Comparison of ENCODE assay signal across 22 cellular contexts in the genomic region with DNA sequence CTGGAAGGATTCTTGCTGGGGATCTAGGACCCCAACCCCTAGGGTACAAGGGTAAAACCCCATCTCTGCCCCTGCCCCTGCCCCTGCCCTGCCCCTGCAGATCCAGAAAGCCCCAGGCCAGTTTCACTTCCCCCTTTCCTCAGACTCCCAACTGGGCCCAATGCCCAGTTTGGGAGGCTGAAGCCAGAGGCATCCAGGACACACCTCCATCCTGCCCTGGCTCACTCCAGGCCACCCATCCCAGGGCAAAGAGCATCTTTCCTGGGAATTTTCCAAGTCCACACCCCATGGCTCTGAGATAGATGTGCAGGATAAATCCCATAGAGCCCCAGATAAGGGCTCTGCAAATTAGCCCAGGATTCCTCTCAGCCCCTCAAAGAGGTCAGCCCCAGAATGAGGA. TPM values are rescaled to one million over a fixed set of nuclear protein-coding genes. Genes with fewer than 3 reads are reported as not detected.
DNase-seq lines count a peak whose midpoint lies in the region; ATAC-seq, FAIRE-seq and TF ChIP-seq lines count a peak whose summit lies in the region.
"Had no signal": no experiment of that assay in that cellular context is flagged by ENCODE, and none has a peak within 500 bp of the region (broad histone marks: within the 10 kb centered on the region; RNA-seq: fewer than 3 reads in every experiment).

No MANE protein-coding gene starts in this region.

- H3K18ac ChIP-seq in mesendoderm (ENCODE audit: low read length), result no peak overlapping the region

- no peak overlapping the region for H3K4me3 ChIP-seq in right cardiac atrium (ENCODE audit: low read length)
- no peak overlapping the region for H3K4me3 ChIP-seq in heart left ventricle
- H3K4me3 ChIP-seq in mucosa of descending colon, result no peak overlapping the region
- H3K4me3 ChIP-seq in small intestine (ENCODE audit: low read depth in 1 of 2, low read length in 2 of 2), result no peak overlapping the region
- H3K4me3 ChIP-seq in mesendoderm (ENCODE audit: low read length), result no peak overlapping the region
- H3K4me3 ChIP-seq: BLaER1 treated with 17β-estradiol and CSF1 and Interleukin-3, amounts not matched to agents 10 nM and 100 nM had no signal

- no peak overlapping the region for H2BK5ac ChIP-seq in mesendoderm (ENCODE audit: low read length)

- no peak for TF ChIP-seq POLR2A in heart left ventricle (IDR thresholded peaks at IDR 0.05)

- H3K4ac ChIP-seq in mesendoderm (ENCODE audit: low read depth, low read length), result no peak overlapping the region

- H2BK120ac ChIP-seq in mesendoderm (ENCODE audit: low read depth, low read length), result no peak overlapping the region

- H3K9ac ChIP-seq in mesendoderm (ENCODE audit: low read length), result no peak overlapping the region
- H3K9ac ChIP-seq: BLaER1 treated with 17β-estradiol and CSF1 and Interleukin-3, amounts not matched to agents 10 nM and 100 nM had no signal

- intact Hi-C loops in right cardiac atrium (cut with DNase I) (no loop called here), heart left ventricle (cut with DNase I) (no loop called here), mucosa of descending colon (cut with DNase I, micrococcal nuclease) (no loop called here)

- no peak for FAIRE-seq in small intestine (lab: Jason Lieb, UNC)
- FAIRE-seq in urothelium cell line (lab: Jason Lieb, UNC), result no peak
- FAIRE-seq: D721Med, GM12892, H1 had no signal

- H3K27me3 ChIP-seq in right cardiac atrium (ENCODE audit: control insufficient read depth, insufficient read depth), result no peaks in the 10 kb centered on the region
- H3K27me3 ChIP-seq in heart left ventricle, result peaks cover 0 to 7% (median 0%) of the 10 kb centered on the region in 9 donors
- peaks cover 0 to 4% of the 10 kb centered on the region in 2 donors for H3K27me3 ChIP-seq in small intestine (ENCODE audit: control insufficient read depth in 2 of 2, insufficient read depth in 2 of 2, low read length in 2 of 2)
- H3K27me3 ChIP-seq in mesendoderm (ENCODE audit: insufficient read depth, low read length, poor library complexity), result no peaks in the 10 kb centered on the region

- no peak overlapping the region for H2BK15ac ChIP-seq in mesendoderm (replicated peaks; ENCODE audit: low read depth)

- H3K9me3 ChIP-seq in right cardiac atrium (ENCODE audit: control insufficient read depth, low read length), result no peaks in the 10 kb centered on the region
- H3K9me3 ChIP-seq in heart left ventricle, result no peaks in the 10 kb centered on the region
- H3K9me3 ChIP-seq in mucosa of descending colon, result no peaks in the 10 kb centered on the region
- no peaks in the 10 kb centered on the region for H3K9me3 ChIP-seq in small intestine (ENCODE audit: control insufficient read depth, low read depth)
- H3K9me3 ChIP-seq: BLaER1 treated with 17β-estradiol and CSF1 and Interleukin-3, amounts not matched to agents 10 nM and 100 nM had no signal

- no peak for TF ChIP-seq CTCF in heart left ventricle (IDR thresholded peaks at IDR 0.05)
- TF ChIP-seq CTCF in mucosa of descending colon (IDR thresholded peaks at IDR 0.05), result no peak

- no peak overlapping the region for H3K4me2 ChIP-seq in mesendoderm (ENCODE audit: low read length)

- H4K5ac ChIP-seq in mesendoderm (ENCODE audit: low read length), result no peak overlapping the region

- peak in 2 of 3 donors; percentile 33 to 61 for DNase-seq in right cardiac atrium
- DNase-seq in heart left ventricle, result no peak
- DNase-seq in mucosa of descending colon, result peak; percentile 72 to 89 (median 80)
- DNase-seq in small intestine, result peak; percentile 96
- no peak for DNase-seq in urothelium cell line (ENCODE audit: low spot score)
- no peak for DNase-seq in stimulated activated naive CD4-positive, alpha-beta T cell (lab: John Stamatoyannopoulos, UW)
- no peak for DNase-seq in mesendoderm
- DNase-seq: 8988T; CD8-positive, alpha-beta memory T cell; DMS79; IMR-90; Karpas-422; NCI-H187; NCI-H446 treated with DMSO at 0.1 percent for 48 hours; NK-92 treated with Interleukin-12 subunit alpha and Interleukin-12 subunit beta, amount 100 ng/mL, for 24 hours; OCI-M1 had no signal

- H3K4me1 ChIP-seq in right cardiac atrium (ENCODE audit: control insufficient read depth, insufficient read depth, low read length) (peaks cover 4% of the 10 kb centered on the region), heart left ventricle (peaks cover 0 to 7% (median 0%) of the 10 kb centered on the region in 12 donors), mucosa of descending colon (ENCODE audit: low read depth) (peaks cover 15% of the 10 kb centered on the region), small intestine (ENCODE audit: control insufficient read depth in 2 of 2, insufficient read depth in 1 of 2, low read depth in 1 of 2, low read length in 1 of 2) (peaks cover 5 to 7% of the 10 kb centered on the region in 2 donors), mesendoderm (ENCODE audit: control insufficient read depth, low read depth, low read length) (peaks cover 8% of the 10 kb centered on the region)

- no peaks in the 10 kb centered on the region for H3K79me2 ChIP-seq in mesendoderm (ENCODE audit: control insufficient read depth, insufficient read depth, low read length)

- ATAC-seq in right cardiac atrium, result peak in 1 of 2 donors; percentile 20
- ATAC-seq in heart left ventricle, result no peak
- peak; percentile 31; the same call in 2 of the 3 replicates for ATAC-seq in SK-N-SH treated with all-trans-retinoic acid at 6 μM for 48 hours
- ATAC-seq in mucosa of descending colon, result peak; percentile 88

- no peaks in the 10 kb centered on the region for H3K36me3 ChIP-seq in heart left ventricle
- H3K36me3 ChIP-seq in mucosa of descending colon (ENCODE audit: low read depth), result no peaks in the 10 kb centered on the region
- no peaks in the 10 kb centered on the region for H3K36me3 ChIP-seq in small intestine (ENCODE audit: control insufficient read depth in 2 of 2, insufficient read depth in 2 of 2, low read length in 2 of 2)
- H3K36me3 ChIP-seq in mesendoderm (ENCODE audit: control insufficient read depth, insufficient read depth, low read length), result no peaks in the 10 kb centered on the region
- H3K36me3 ChIP-seq: BLaER1 treated with 17β-estradiol and CSF1 and Interleukin-3, amounts not matched to agents 10 nM and 100 nM had no signal

- no peak overlapping the region for H2AK5ac ChIP-seq in mesendoderm (ENCODE audit: low read length)

- no peak overlapping the region for H3K23ac ChIP-seq in mesendoderm (ENCODE audit: low read length)

- H3K27ac ChIP-seq in right cardiac atrium (ENCODE audit: low read length) (no peak overlapping the region), heart left ventricle (no peak overlapping the region), small intestine (ENCODE audit: low read depth in 1 of 2, low read length in 1 of 2) (peak overlapping the region in 1 of 2 donors; percentile 35), mesendoderm (ENCODE audit: low read depth, low read length) (no peak overlapping the region)
- H3K27ac ChIP-seq: BLaER1 treated with 17β-estradiol and CSF1 and Interleukin-3, amounts not matched to agents 10 nM and 100 nM; RWPE1 had no signal

- H4K8ac ChIP-seq in mesendoderm (ENCODE audit: low read depth, low read length), result no peak overlapping the region

- H3K79me1 ChIP-seq in mesendoderm (ENCODE audit: low read length), result no peaks in the 10 kb centered on the region

- H3K56ac ChIP-seq in mesendoderm (ENCODE audit: low read length), result no peak overlapping the region

RNA-seq across cellular contexts. Expression of a gene that starts 17.4 kb away (rescaled TPM):
- total RNA-seq in right cardiac atrium (10 to 100 TPM; 14.9 to 66.4 (median 46.0) TPM), heart left ventricle (1 to 10 TPM in 5 of 9 donors, under 1 TPM in 4; 0.43 to 9.8 (median 1.2) TPM), mucosa of descending colon (10 to 100 TPM in 1 of 3 donors, 1 to 10 TPM in 2; 1.5 to 14.5 (median 7.7) TPM)
- polyA plus RNA-seq in right cardiac atrium (55.0 TPM), heart left ventricle (1 to 10 TPM; 2.2 to 2.3 TPM), small intestine (1 to 10 TPM; 1.1 to 8.7 (median 3.0) TPM)
- 4.5 TPM for polyA plus RNA-seq in mesendoderm (2013, experiment 1 of 2)
- 4.3 TPM for polyA plus RNA-seq in mesendoderm (2013, experiment 2 of 2)
- total RNA-seq: CD8-positive, alpha-beta memory T cell; IMR-90 had no signal
- polyA plus RNA-seq: CD8-positive, alpha-beta memory T cell; IMR-90 had no signal

RNA-seq across cellular contexts. Expression of a gene that starts 39.8 kb away (rescaled TPM):
- total RNA-seq in right cardiac atrium (10 to 100 TPM; 17.8 to 34.5 (median 31.3) TPM), heart left ventricle (10 to 100 TPM; 22.5 to 79.2 (median 38.3) TPM), mucosa of descending colon (10 to 100 TPM; 29.4 to 47.2 (median 39.4) TPM)
- polyA plus RNA-seq in right cardiac atrium (49.0 TPM), heart left ventricle (10 to 100 TPM; 31.7 to 59.9 TPM), small intestine (10 to 100 TPM; 54.5 to 93.7 (median 90.2) TPM)
- polyA plus RNA-seq in mesendoderm (2013, experiment 1 of 2), result 19.6 TPM
- 19.3 TPM for polyA plus RNA-seq in mesendoderm (2013, experiment 2 of 2)

RNA-seq across cellular contexts. Expression of a gene that starts 48.2 kb away (rescaled TPM):
- total RNA-seq in right cardiac atrium, result 100 to 1,000 TPM in 3 of 4 donors, 10 to 100 TPM in 1; 99.3 to 128 (median 117) TPM
- polyA plus RNA-seq in right cardiac atrium, result 113 TPM
- 100 to 1,000 TPM; 104 to 155 (median 125) TPM for total RNA-seq in heart left ventricle
- 100 to 1,000 TPM in 1 of 2 donors, 10 to 100 TPM in 1; 73.8 to 118 TPM for polyA plus RNA-seq in heart left ventricle
- total RNA-seq in mucosa of descending colon, result 10 to 100 TPM; 64.4 to 67.1 (median 64.7) TPM
- polyA plus RNA-seq in small intestine, result 10 to 100 TPM; 81.6 to 92.9 (median 90.1) TPM
- 27.5 TPM for polyA plus RNA-seq in mesendoderm (2013, experiment 1 of 2)
- 26.4 TPM for polyA plus RNA-seq in mesendoderm (2013, experiment 2 of 2)

RNA-seq across cellular contexts. Expression of a gene that starts 49.3 kb away (rescaled TPM):
- total RNA-seq in right cardiac atrium, result 1 to 10 TPM in 3 of 4 donors, under 1 TPM in 1; 0.67 to 2.3 (median 1.6) TPM
- polyA plus RNA-seq in right cardiac atrium, result 3.2 TPM
- 1 to 10 TPM in 1 of 9 donors, under 1 TPM in 6, not detected in 2; 0.37 to 1.2 (median 0.52) TPM for total RNA-seq in heart left ventricle
- under 1 TPM; 0.26 to 0.27 TPM for polyA plus RNA-seq in heart left ventricle
- 1 to 10 TPM; 1.4 to 2.0 (median 1.5) TPM for total RNA-seq in mucosa of descending colon
- polyA plus RNA-seq in small intestine, result 1 to 10 TPM; 1.8 to 8.9 (median 1.8) TPM
- 7.3 TPM for polyA plus RNA-seq in mesendoderm (2013, experiment 1 of 2)
- 7.1 TPM for polyA plus RNA-seq in mesendoderm (2013, experiment 2 of 2)
- total RNA-seq: IMR-90 had no signal
- polyA plus RNA-seq: CD8-positive, alpha-beta memory T cell; IMR-90 had no signal

RNA-seq across cellular contexts. Expression of a gene that starts 56.8 kb away (rescaled TPM):
- total RNA-seq in right cardiac atrium (not detected), heart left ventricle (under 1 TPM in 1 of 9 donors, not detected in 8; 0.20 TPM), mucosa of descending colon (not detected)
- polyA plus RNA-seq in right cardiac atrium (not detected), heart left ventricle (not detected), small intestine (under 1 TPM in 1 of 3 donors, not detected in 2; 0.03 TPM)
- polyA plus RNA-seq in mesendoderm (2013, experiment 1 of 2), result not detected
- not detected for polyA plus RNA-seq in mesendoderm (2013, experiment 2 of 2)
- total RNA-seq: H1, IMR-90 had no signal
- polyA plus RNA-seq: CD8-positive, alpha-beta memory T cell had no signal

Comparison
In these comparisons a context has a peak if more than half of its experiments do, and no peak if none do; other contexts are left out.
1. DNase-seq: peak in right cardiac atrium (2 of 3), mucosa of descending colon (3 of 3) and small intestine (single experiment); none in heart left ventricle (0 of 5), urothelium cell line (single experiment), stimulated activated naive CD4-positive, alpha-beta T cell (0 of 6) and mesendoderm (single experiment).
2. ATAC-seq: peak in SK-N-SH treated with all-trans-retinoic acid at 6 μM for 48 hours (single experiment) and mucosa of descending colon (single experiment); none in heart left ventricle (0 of 4).